Comparison of ENCODE assay signal across 1 cellular context in the genomic region with DNA sequence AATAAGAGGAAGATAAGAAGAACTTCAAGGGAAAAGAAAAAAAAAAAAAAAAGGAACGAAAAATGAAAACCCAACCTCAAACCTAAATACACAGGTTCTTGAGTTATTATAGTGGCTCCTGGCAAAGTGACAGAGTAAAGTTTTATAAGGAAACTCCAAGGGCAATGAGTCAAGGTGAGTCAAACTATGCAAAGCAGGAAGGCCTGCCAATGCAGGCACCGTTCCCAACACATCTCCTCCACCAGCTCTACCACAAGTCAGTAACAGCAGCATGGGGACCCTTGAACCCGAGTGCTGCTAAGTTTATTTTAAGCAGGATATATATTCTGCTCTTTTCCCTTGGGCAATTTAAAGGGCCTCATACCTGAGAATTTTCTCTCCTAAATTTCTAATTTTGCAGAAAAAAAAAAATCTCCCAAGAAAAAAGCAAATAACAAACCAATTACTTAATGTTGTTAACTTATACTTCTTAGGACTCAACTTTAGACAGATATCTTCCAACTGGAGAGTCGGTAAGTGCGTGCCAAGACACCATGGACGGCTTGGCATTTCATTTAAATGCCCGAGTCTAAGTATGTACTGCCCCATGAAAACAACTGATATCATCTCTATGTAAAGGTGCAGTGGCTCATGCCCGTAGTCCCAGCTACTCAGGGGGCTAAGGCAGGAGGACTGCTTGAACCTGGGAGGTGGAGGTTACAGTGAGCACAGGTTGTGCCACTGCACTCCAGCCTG.
TF ChIP-seq lines count a peak whose summit lies in the region.

No MANE protein-coding gene starts in this region.

TF ChIP-seq in IMR-90, 13 proteins besides CTCF, POLR2A, EP300 and RAD21 (continued from another document):
- no peak for TF ChIP-seq RFX5 (IDR thresholded peaks at IDR 0.05; ENCODE audit: low read depth, low read length)
- TF ChIP-seq, protein P1, sequence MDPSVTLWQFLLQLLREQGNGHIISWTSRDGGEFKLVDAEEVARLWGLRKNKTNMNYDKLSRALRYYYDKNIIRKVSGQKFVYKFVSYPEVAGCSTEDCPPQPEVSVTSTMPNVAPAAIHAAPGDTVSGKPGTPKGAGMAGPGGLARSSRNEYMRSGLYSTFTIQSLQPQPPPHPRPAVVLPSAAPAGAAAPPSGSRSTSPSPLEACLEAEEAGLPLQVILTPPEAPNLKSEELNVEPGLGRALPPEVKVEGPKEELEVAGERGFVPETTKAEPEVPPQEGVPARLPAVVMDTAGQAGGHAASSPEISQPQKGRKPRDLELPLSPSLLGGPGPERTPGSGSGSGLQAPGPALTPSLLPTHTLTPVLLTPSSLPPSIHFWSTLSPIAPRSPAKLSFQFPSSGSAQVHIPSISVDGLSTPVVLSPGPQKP (IDR thresholded peaks at IDR 0.05; ENCODE audit: borderline replicate concordance, low read depth, low read length) = no peak
- TF ChIP-seq, protein P2, sequence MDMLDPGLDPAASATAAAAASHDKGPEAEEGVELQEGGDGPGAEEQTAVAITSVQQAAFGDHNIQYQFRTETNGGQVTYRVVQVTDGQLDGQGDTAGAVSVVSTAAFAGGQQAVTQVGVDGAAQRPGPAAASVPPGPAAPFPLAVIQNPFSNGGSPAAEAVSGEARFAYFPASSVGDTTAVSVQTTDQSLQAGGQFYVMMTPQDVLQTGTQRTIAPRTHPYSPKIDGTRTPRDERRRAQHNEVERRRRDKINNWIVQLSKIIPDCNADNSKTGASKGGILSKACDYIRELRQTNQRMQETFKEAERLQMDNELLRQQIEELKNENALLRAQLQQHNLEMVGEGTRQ (IDR thresholded peaks at IDR 0.05; ENCODE audit: low read depth, low read length) = no peak
- no peak for TF ChIP-seq BHLHE40 (IDR thresholded peaks at IDR 0.05; ENCODE audit: low read depth, low read length)
- TF ChIP-seq MXI1 (IDR thresholded peaks at IDR 0.05; ENCODE audit: borderline replicate concordance, low read depth, low read length) = no peak
- no peak for TF ChIP-seq FOS (IDR thresholded peaks at IDR 0.05; ENCODE audit: low read depth, low read length)
- no peak for TF ChIP-seq NFE2L2 (IDR thresholded peaks at IDR 0.05; ENCODE audit: low read depth, low read length)
- TF ChIP-seq CEBPB (IDR thresholded peaks at IDR 0.05; ENCODE audit: low read depth, low read length) = no peak
- no peak for TF ChIP-seq MAFK (IDR thresholded peaks at IDR 0.05; ENCODE audit: low read depth, low read length)
TF ChIP-seq in IMR-90: peak in this region for 0.
